In genomic region chr15:23695282-23695681, GRCh38 we compare ENCODE assay signal across 9 cellular contexts. TPM values are rescaled to one million over a fixed set of nuclear protein-coding genes. Genes with fewer than 3 reads are reported as not detected.
"Had no signal": no experiment of that assay in that cellular context is flagged by ENCODE, and none has a peak within 500 bp of the region (broad histone marks: within the 10 kb centered on the region; RNA-seq: fewer than 3 reads in every experiment).

No MANE protein-coding gene starts in this region.

- FAIRE-seq: G401.6, GM12878, GM12891, GM12892, GM18507, GM19239 had no signal

- H3K4me3 ChIP-seq: GM12878 had no signal

- DNase-seq: GDM1, GF-D8 had no signal

- ATAC-seq: GM12878 had no signal

RNA-seq across cellular contexts. Expression of gene MAGEL2, which starts 47.6 kb away (rescaled TPM):
- total RNA-seq: G401, GM12878 had no signal
- polyA plus RNA-seq: GM12878 had no signal
